10 cellular contexts compared by ENCODE assay signal in genomic region chr5:169302046-169302445, GRCh38. TPM values are rescaled to one million over a fixed set of nuclear protein-coding genes. Genes with fewer than 3 reads are reported as not detected.
DNase-seq lines count a peak whose midpoint lies in the region; ATAC-seq and TF ChIP-seq lines count a peak whose summit lies in the region.
"Had no signal": no experiment of that assay in that cellular context is flagged by ENCODE, and none has a peak within 500 bp of the region (broad histone marks: within the 10 kb centered on the region; RNA-seq: fewer than 3 reads in every experiment).

No MANE protein-coding gene starts in this region.

- H3K27ac Mint-ChIP-seq in MCF 10A (ENCODE audit: low read depth, unreplicated experiment) (no peak overlapping the region), endothelial cell (ENCODE audit: unreplicated experiment) (no peak overlapping the region)

- H3K9me3 Mint-ChIP-seq in MCF 10A (ENCODE audit: unreplicated experiment): no peaks in the 10 kb centered on the region
- no peaks in the 10 kb centered on the region for H3K9me3 Mint-ChIP-seq in endothelial cell (ENCODE audit: unreplicated experiment)

- peaks cover 17% of the 10 kb centered on the region for H3K4me1 Mint-ChIP-seq in MCF 10A (ENCODE audit: insufficient read depth, unreplicated experiment)
- peaks cover 13% of the 10 kb centered on the region for H3K4me1 Mint-ChIP-seq in endothelial cell (ENCODE audit: unreplicated experiment)

- peak overlapping the region in 1 of 2 donors; percentile 87 for H3K27ac ChIP-seq in breast epithelium
- H3K27ac ChIP-seq in aorta (ENCODE audit: low read depth in 1 of 2, low read length in 2 of 2): peak overlapping the region in 1 of 2 donors; percentile 19
- H3K27ac ChIP-seq: KMS-11 had no signal

- ATAC-seq in HG03354 (IDR thresholded peaks at IDR 0.05; ENCODE audit: poor library complexity, severe bottlenecking, unreplicated experiment) (peak; percentile 5), aorta (ENCODE audit: low FRiP score) (peak; percentile 30), HG03469 (IDR thresholded peaks at IDR 0.05; ENCODE audit: unreplicated experiment) (no peak)

- H3K4me3 Mint-ChIP-seq in MCF 10A (ENCODE audit: unreplicated experiment) (peak overlapping the region; percentile 74), endothelial cell (ENCODE audit: unreplicated experiment) (peak overlapping the region; percentile 26)

- POLR2A ChIA-PET in MCF 10A (lab: Yijun Ruan, JAX): interaction anchor here (1.2 kb wide), 1 partner anchor 49 kb away, joined by 3 read pairs; no protein-coding TSS in a partner anchor

- H3K27me3 ChIP-seq in breast epithelium: peaks cover 0 to 15% of the 10 kb centered on the region in 2 donors
- H3K27me3 ChIP-seq in aorta (ENCODE audit: control insufficient read depth in 1 of 2, insufficient read depth in 2 of 2, low read length in 1 of 2): peaks cover 0 to 1% of the 10 kb centered on the region in 2 donors
- no peaks in the 10 kb centered on the region; the same call in 1 of the 2 replicates for H3K27me3 ChIP-seq in MG63
- H3K27me3 ChIP-seq: right atrium auricular region had no signal

- no peaks in the 10 kb centered on the region for H3K36me3 Mint-ChIP-seq in MCF 10A (ENCODE audit: insufficient read depth, unreplicated experiment)
- H3K36me3 Mint-ChIP-seq in endothelial cell (ENCODE audit: low read depth, unreplicated experiment): no peaks in the 10 kb centered on the region

- TF ChIP-seq CTCF in MCF 10A (IDR thresholded peaks at IDR 0.05; ENCODE audit: unreplicated experiment) (no peak), breast epithelium (IDR thresholded peaks at IDR 0.05) (no peak), endothelial cell (IDR thresholded peaks at IDR 0.05; ENCODE audit: unreplicated experiment) (no peak)

- H3K27me3 Mint-ChIP-seq in MCF 10A (ENCODE audit: insufficient read depth, unreplicated experiment): no peaks in the 10 kb centered on the region
- H3K27me3 Mint-ChIP-seq in endothelial cell (ENCODE audit: unreplicated experiment): peaks cover 13% of the 10 kb centered on the region

- H3K4me3 ChIP-seq in breast epithelium (no peak overlapping the region), aorta (ENCODE audit: low read length in 2 of 2) (no peak overlapping the region), MG63 (no peak overlapping the region)

- TF ChIP-seq POLR2A in breast epithelium (IDR thresholded peaks at IDR 0.05): no peak

- H3K4me1 ChIP-seq in breast epithelium (no peaks in the 10 kb centered on the region), aorta (ENCODE audit: control insufficient read depth in 1 of 2, insufficient read depth in 2 of 2, low read length in 2 of 2) (peaks cover 0 to 4% of the 10 kb centered on the region in 2 donors)

- BruUV-seq in MCF 10A (replicated peaks; lab: Mats Ljungman, UMichigan): no TSS peak

- peak; percentile 20 for DNase-seq in MCF 10A (ENCODE audit: unreplicated experiment)
- no peak for DNase-seq in breast epithelium (ENCODE audit: low spot score in 2 of 2)
- DNase-seq in endothelial cell (ENCODE audit: low spot score): no peak
- DNase-seq in aorta: no peak
- DNase-seq in HPDE6-E6E7 (ENCODE audit: extremely low spot score): no peak
- no peak for DNase-seq in MG63

- H3K36me3 ChIP-seq in breast epithelium: no peaks in the 10 kb centered on the region
- no peaks in the 10 kb centered on the region for H3K36me3 ChIP-seq in aorta (ENCODE audit: control insufficient read depth in 1 of 2, insufficient read depth in 2 of 2, low read length in 1 of 2)
- no peaks in the 10 kb centered on the region for H3K36me3 ChIP-seq in MG63
- H3K36me3 ChIP-seq: right atrium auricular region had no signal

- WGBS in aorta, 2 donors: 10 to 12% methylated on average over 8 of the region's 8 CpGs

- H3K9me3 ChIP-seq in breast epithelium: no peaks in the 10 kb centered on the region
- no peaks in the 10 kb centered on the region for H3K9me3 ChIP-seq in aorta (ENCODE audit: control insufficient read depth, low read length)
- no peaks in the 10 kb centered on the region for H3K9me3 ChIP-seq in MG63
- H3K9me3 ChIP-seq: right atrium auricular region had no signal

- CTCF ChIA-PET in MCF 10A (lab: Yijun Ruan, JAX): interaction anchor here (0.5 to 5.2 kb wide), 44 partner anchors 9 to 1037 kb away, joined by 3 to 57 read pairs (median 4); no protein-coding TSS in a partner anchor

- intact Hi-C loops in MCF 10A (cut with micrococcal nuclease) (loop anchor here (1.0 to 5.0 kb wide), 8 partner anchors 49 to 1033 kb away; no protein-coding TSS in a partner anchor), breast epithelium (cut with DNase I; ENCODE audit: low total_unique reads) (no loop called here), aorta (cut with DNase I) (loop anchor here (2.0 to 10.0 kb wide), 7 partner anchors 243 to 620 kb away; partner anchors contain the start of gene SPDL1 (in 1 of the 2))

RNA-seq across cellular contexts. Expression of gene SLIT3, which starts 1.1 kb away (rescaled TPM):
- total RNA-seq in MCF 10A (2022) (0.34 and 0.89 TPM in 2 replicates), breast epithelium (100 to 1,000 TPM in 1 of 3 donors, 10 to 100 TPM in 2; 30.7 to 103 (median 54.1) TPM), endothelial cell (ENCODE audit: unreplicated experiment) (3.2 TPM), aorta (100 to 1,000 TPM in 1 of 2 donors, 10 to 100 TPM in 1; 85.0 to 108 TPM)
- polyA plus RNA-seq in aorta: 10 to 100 TPM in 1 of 2 donors, 1 to 10 TPM in 1; 8.6 to 69.0 TPM
- 6.3 and 8.0 TPM in 2 replicates for total RNA-seq in MG63 (2014; rRNA removed; shearing (Covaris generic); ENCODE audit: low replicate concordance)
